In the genomic region with DNA sequence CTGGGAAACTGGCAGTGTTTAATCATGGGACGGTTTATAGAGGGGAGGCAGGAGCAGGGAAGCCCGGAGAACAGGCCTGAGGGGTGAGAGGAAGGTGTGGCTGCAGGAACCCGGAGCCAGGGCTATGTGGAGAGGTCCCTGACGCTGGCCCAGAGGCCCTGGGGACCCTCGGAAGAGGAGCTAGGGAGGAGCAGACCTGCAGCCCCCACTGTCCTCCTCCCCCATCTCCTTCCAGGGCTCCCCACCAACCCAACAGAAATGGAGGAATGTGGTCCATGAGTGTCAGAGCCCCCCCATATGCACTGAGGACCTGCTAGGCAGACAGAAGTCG, we compare ENCODE assay signal across 16 cellular contexts. TPM values are rescaled to one million over a fixed set of nuclear protein-coding genes. Genes with fewer than 3 reads are reported as not detected.
DNase-seq lines count a peak whose midpoint lies in the region; ATAC-seq and TF ChIP-seq lines count a peak whose summit lies in the region.
"Had no signal": no experiment of that assay in that cellular context is flagged by ENCODE, and none has a peak within 500 bp of the region (broad histone marks: within the 10 kb centered on the region; RNA-seq: fewer than 3 reads in every experiment).

No MANE protein-coding gene starts in this region.

- H3K27me3 ChIP-seq in Loucy (ENCODE audit: insufficient read depth, low read length, poor library complexity, severe bottlenecking) = no peaks in the 10 kb centered on the region
- H3K27me3 ChIP-seq: left lung, thyroid gland had no signal

- 0 out of 2 replicates have a peak, but pooled peaks cover 6% of the 10 kb centered on the region for H3F3A ChIP-seq in Loucy (ENCODE audit: low read depth)

- H3K27ac Mint-ChIP-seq in activated naive CD4-positive, alpha-beta T cell treated with anti-CD3 and anti-CD28 coated beads, Interleukin-2, amount 10 ng/mL, durations not matched to agents 7 days and 5 days = peak overlapping the region; percentile 95
- peak overlapping the region; percentile 26 for H3K27ac Mint-ChIP-seq in activated naive CD8-positive, alpha-beta T cell treated with anti-CD3 and anti-CD28 coated beads for 36 hours
- H3K27ac Mint-ChIP-seq in stimulated activated memory B cell treated with anti-CD40 and anti-IgM and Interleukin-4, amounts not matched to agents 10 μg/mL and 1 μg/mL and 100 μg/mL, for 72 hours = peak overlapping the region; percentile 64
- H3K27ac Mint-ChIP-seq in progenitor cell of endocrine pancreas = no peak overlapping the region

- H3K9ac ChIP-seq in Loucy (ENCODE audit: low read depth, low read length, poor library complexity, severe bottlenecking) = peak overlapping the region; percentile 15

- H2AFZ ChIP-seq in Loucy (ENCODE audit: low read length) = no peak overlapping the region

- CTCF ChIA-PET in activated naive CD4-positive, alpha-beta T cell treated with anti-CD3 and anti-CD28 coated beads, Interleukin-2, amount 10 ng/mL, durations not matched to agents 7 days and 5 days (lab: Charles Lee) = interaction anchor here (0.6 to 5.3 kb wide), 26 partner anchors 8 to 233 kb away, joined by 3 to 20 read pairs (median 6); no protein-coding TSS in a partner anchor

- no peaks in the 10 kb centered on the region for H3K36me3 ChIP-seq in Loucy (ENCODE audit: insufficient read depth, low read length)
- H3K36me3 ChIP-seq: left lung, thyroid gland had no signal

- peaks cover 22% of the 10 kb centered on the region for H3K27me3 Mint-ChIP-seq in activated naive CD4-positive, alpha-beta T cell treated with anti-CD3 and anti-CD28 coated beads, Interleukin-2, amount 10 ng/mL, durations not matched to agents 7 days and 5 days
- H3K27me3 Mint-ChIP-seq in activated naive CD8-positive, alpha-beta T cell treated with anti-CD3 and anti-CD28 coated beads for 36 hours = peaks cover 5% of the 10 kb centered on the region
- H3K27me3 Mint-ChIP-seq in stimulated activated memory B cell treated with anti-CD40 and anti-IgM and Interleukin-4, amounts not matched to agents 10 μg/mL and 1 μg/mL and 100 μg/mL, for 72 hours = peaks cover 9% of the 10 kb centered on the region
- H3K27me3 Mint-ChIP-seq in progenitor cell of endocrine pancreas = peaks cover 4% of the 10 kb centered on the region

- no peaks in the 10 kb centered on the region for H3K9me2 ChIP-seq in Loucy (replicated peaks; ENCODE audit: low read depth, low read length)

- H3K4me1 Mint-ChIP-seq in activated naive CD4-positive, alpha-beta T cell treated with anti-CD3 and anti-CD28 coated beads, Interleukin-2, amount 10 ng/mL, durations not matched to agents 7 days and 5 days = peaks cover 56% of the 10 kb centered on the region
- H3K4me1 Mint-ChIP-seq in activated naive CD8-positive, alpha-beta T cell treated with anti-CD3 and anti-CD28 coated beads for 36 hours = peaks cover 29% of the 10 kb centered on the region
- peaks cover 42% of the 10 kb centered on the region for H3K4me1 Mint-ChIP-seq in stimulated activated memory B cell treated with anti-CD40 and anti-IgM and Interleukin-4, amounts not matched to agents 10 μg/mL and 1 μg/mL and 100 μg/mL, for 72 hours
- peaks cover 13% of the 10 kb centered on the region for H3K4me1 Mint-ChIP-seq in progenitor cell of endocrine pancreas (ENCODE audit: low read depth)

- no peaks in the 10 kb centered on the region for H4K20me1 ChIP-seq in Loucy (ENCODE audit: insufficient read depth, low read length, poor library complexity, severe bottlenecking)

- H3K36me3 Mint-ChIP-seq in activated naive CD4-positive, alpha-beta T cell treated with anti-CD3 and anti-CD28 coated beads, Interleukin-2, amount 10 ng/mL, durations not matched to agents 7 days and 5 days = no peaks in the 10 kb centered on the region
- H3K36me3 Mint-ChIP-seq in activated naive CD8-positive, alpha-beta T cell treated with anti-CD3 and anti-CD28 coated beads for 36 hours = no peaks in the 10 kb centered on the region
- no peaks in the 10 kb centered on the region for H3K36me3 Mint-ChIP-seq in stimulated activated memory B cell treated with anti-CD40 and anti-IgM and Interleukin-4, amounts not matched to agents 10 μg/mL and 1 μg/mL and 100 μg/mL, for 72 hours
- no peaks in the 10 kb centered on the region for H3K36me3 Mint-ChIP-seq in progenitor cell of endocrine pancreas (ENCODE audit: insufficient read depth)
- H3K36me3 Mint-ChIP-seq: activated naive CD4-positive, alpha-beta T cell treated with anti-CD3 and anti-CD28 coated beads, Interleukin-2, amount 50 U/mL, for 72 hours had no signal

- H3K4me2 ChIP-seq in Loucy (ENCODE audit: low read depth, low read length, poor library complexity, severe bottlenecking) = peak overlapping the region; percentile 55

- H3K79me2 ChIP-seq in Loucy (ENCODE audit: insufficient read depth, low read length) = no peaks in the 10 kb centered on the region

- peak overlapping the region; percentile 83 for H3K4me3 Mint-ChIP-seq in activated naive CD4-positive, alpha-beta T cell treated with anti-CD3 and anti-CD28 coated beads, Interleukin-2, amount 10 ng/mL, durations not matched to agents 7 days and 5 days
- H3K4me3 Mint-ChIP-seq in activated naive CD8-positive, alpha-beta T cell treated with anti-CD3 and anti-CD28 coated beads for 36 hours = no peak overlapping the region
- no peak overlapping the region for H3K4me3 Mint-ChIP-seq in stimulated activated memory B cell treated with anti-CD40 and anti-IgM and Interleukin-4, amounts not matched to agents 10 μg/mL and 1 μg/mL and 100 μg/mL, for 72 hours
- no peak overlapping the region for H3K4me3 Mint-ChIP-seq in progenitor cell of endocrine pancreas (ENCODE audit: low read depth)

- TF ChIP-seq CTCF in Loucy (conservative IDR thresholded peaks at IDR 0.05; ENCODE audit: low read length) (no peak), progenitor cell of endocrine pancreas (IDR thresholded peaks at IDR 0.05; ENCODE audit: unreplicated experiment) (no peak)

- peak overlapping the region; percentile 34 for H3K4me3 ChIP-seq in Loucy (ENCODE audit: low read length, poor library complexity, severe bottlenecking)
- H3K4me3 ChIP-seq: left lung, thyroid gland had no signal

- H3K4me1 ChIP-seq in Loucy (ENCODE audit: insufficient read depth, low read length, poor library complexity, severe bottlenecking) = peaks cover 30% of the 10 kb centered on the region

- no peaks in the 10 kb centered on the region for H3K9me3 Mint-ChIP-seq in activated naive CD4-positive, alpha-beta T cell treated with anti-CD3 and anti-CD28 coated beads, Interleukin-2, amount 10 ng/mL, durations not matched to agents 7 days and 5 days
- no peaks in the 10 kb centered on the region for H3K9me3 Mint-ChIP-seq in activated naive CD8-positive, alpha-beta T cell treated with anti-CD3 and anti-CD28 coated beads for 36 hours
- H3K9me3 Mint-ChIP-seq in stimulated activated memory B cell treated with anti-CD40 and anti-IgM and Interleukin-4, amounts not matched to agents 10 μg/mL and 1 μg/mL and 100 μg/mL, for 72 hours = no peaks in the 10 kb centered on the region
- H3K9me3 Mint-ChIP-seq in progenitor cell of endocrine pancreas (ENCODE audit: low read depth) = no peaks in the 10 kb centered on the region
- H3K9me3 Mint-ChIP-seq: activated naive CD4-positive, alpha-beta T cell treated with anti-CD3 and anti-CD28 coated beads, Interleukin-2, amount 50 U/mL, for 72 hours had no signal

- H3K9me3 ChIP-seq in Loucy (ENCODE audit: insufficient read depth, low read depth, low read length) = no peaks in the 10 kb centered on the region
- H3K9me3 ChIP-seq: left lung, thyroid gland had no signal

- DNase-seq in activated naive CD4-positive, alpha-beta T cell treated with anti-CD3 and anti-CD28 coated beads, Interleukin-2, amount 10 ng/mL, durations not matched to agents 7 days and 5 days = no peak
- no peak for DNase-seq in activated naive CD4-positive, alpha-beta T cell treated with Interleukin-2 at 50 U/mL for 16 hours
- no peak for DNase-seq in activated naive CD8-positive, alpha-beta T cell treated with anti-CD3 and anti-CD28 coated beads for 36 hours
- DNase-seq in NCI-H510A treated with DMSO at 0.1 percent for 48 hours (lab: John Stamatoyannopoulos, UW) (no peak), progenitor cell of endocrine pancreas (ENCODE audit: low spot score, unreplicated experiment) (no peak)
- DNase-seq: NCI-H2029 treated with DMSO at 0.1 percent for 48 hours, NCI-H524 treated with DMSO at 0.1 percent for 48 hours, retina, thyroid gland had no signal

- no peak for TF ChIP-seq POLR2A in GM18505 (IDR thresholded peaks at IDR 0.05; ENCODE audit: borderline replicate concordance, extremely low read depth, insufficient read depth, insufficient read length)

- no peak for ATAC-seq in stimulated activated memory B cell treated with anti-CD40 and anti-IgM and Interleukin-4, amounts not matched to agents 10 μg/mL and 1 μg/mL and 100 μg/mL, for 72 hours
- no peak for ATAC-seq in GM18505 (IDR thresholded peaks at IDR 0.05; ENCODE audit: unreplicated experiment)

RNA-seq across cellular contexts. Expression of a gene that starts 20.3 kb away (rescaled TPM):
- not detected for total RNA-seq in activated naive CD8-positive, alpha-beta T cell treated with anti-CD3 and anti-CD28 coated beads for 36 hours
- not detected in 2 replicates for total RNA-seq in progenitor cell of endocrine pancreas
- total RNA-seq: activated naive CD4-positive, alpha-beta T cell treated with anti-CD3 and anti-CD28 coated beads, Interleukin-2, amount 50 U/mL, for 72 hours; fibroblast of villous mesenchyme; left lung; M059J; thyroid gland had no signal

RNA-seq across cellular contexts. Expression of a gene that starts 37.7 kb away (rescaled TPM):
- 100 to 1,000 TPM in 1 of 2 experiments, 10 to 100 TPM in 1; 92.4 to 102 TPM for total RNA-seq in activated naive CD8-positive, alpha-beta T cell treated with anti-CD3 and anti-CD28 coated beads for 36 hours
- total RNA-seq in progenitor cell of endocrine pancreas = 28.9 and 30.0 TPM in 2 replicates
